27 cellular contexts compared by ENCODE assay signal in genomic region chr5:179330186-179330900, GRCh38. TPM values are rescaled to one million over a fixed set of nuclear protein-coding genes. Genes with fewer than 3 reads are reported as not detected.
"Had no signal": no experiment of that assay in that cellular context is flagged by ENCODE, and none has a peak within 500 bp of the region (broad histone marks: within the 10 kb centered on the region; RNA-seq: fewer than 3 reads in every experiment).

No MANE protein-coding gene starts in this region.

- H3K4me1 ChIP-seq: body of pancreas, gastrocnemius medialis, left lung, parathyroid adenoma, thyroid gland had no signal

- H3K27me3 ChIP-seq: body of pancreas, right atrium auricular region, thyroid gland had no signal

- H3K36me3 ChIP-seq: gastrocnemius medialis, left lung, right atrium auricular region, thyroid gland had no signal

- H3K27ac ChIP-seq: body of pancreas, coronary artery, dorsolateral prefrontal cortex, gastrocnemius medialis, left lung, parathyroid adenoma, right atrium auricular region, thyroid gland, VCaP had no signal

- ATAC-seq: activated T-cell treated with anti-CD3 and anti-CD28 coated beads, Interleukin-2, amount 50 U/mL, for 72 hours; body of pancreas; gastrocnemius medialis; left lung; stimulated activated naive CD8-positive, alpha-beta T cell treated with anti-CD3 and anti-CD28 coated beads, Interleukin-15, amount 100 ng/mL, for 72 hours had no signal

- DNase-seq: activated CD4-positive, alpha-beta T cell treated with anti-CD3 and anti-CD28 coated beads for 4 hours; activated CD4-positive, alpha-beta T cell treated with anti-CD3 and anti-CD28 coated beads, Interleukin-2, amount 50 U/mL, for 4 hours; activated naive CD4-positive, alpha-beta T cell; activated T-cell treated with anti-CD3 and anti-CD28 coated beads for 4 hours; activated T-cell treated with anti-CD3 and anti-CD28 coated beads, Interleukin-2, amount 50 U/mL, for 72 hours; anterior cingulate cortex; body of pancreas; cerebellar nuclear complex; dorsolateral prefrontal cortex; effector memory CD4-positive, alpha-beta T cell; erythroblast; gastrocnemius medialis; kidney glomerular epithelial cell; mammary epithelial cell; naive B cell; occipital lobe; stimulated activated CD4-positive, alpha-beta T cell treated with anti-CD3 and anti-CD28 coated beads, Interleukin-12 subunit alpha, Interleukin-12 subunit beta, amount 100 ng/mL, for 4 hours; stimulated activated CD4-positive, alpha-beta T cell treated with anti-CD3 and anti-CD28 coated beads, Interleukin-4, amount 100 ng/mL, for 1 hour; stimulated activated naive CD8-positive, alpha-beta T cell treated with anti-CD3 and anti-CD28 coated beads, Interleukin-15, amount 100 ng/mL, for 72 hours; thyroid gland had no signal

- H3K9me3 ChIP-seq: body of pancreas, gastrocnemius medialis, left lung, right atrium auricular region, thyroid gland had no signal

- H3K4me3 ChIP-seq: body of pancreas, coronary artery, dorsolateral prefrontal cortex, gastrocnemius medialis, left lung, right atrium auricular region, thyroid gland had no signal

RNA-seq across cellular contexts. Expression of gene ADAMTS2, which starts 14.9 kb away (rescaled TPM):
- total RNA-seq: activated T-cell treated with anti-CD3 and anti-CD28 coated beads, Interleukin-2, amount 50 U/mL, for 72 hours; pulmonary artery endothelial cell; T-helper 1 cell treated with Interleukin-12 subunit alpha and Interleukin-12 subunit beta and Interleukin-4 antibody, amounts not matched to agents 30 ng/mL and 1 ng/mL, for 36 hours had no signal
